ENCODE assay signal across 18 cellular contexts in the genomic region with DNA sequence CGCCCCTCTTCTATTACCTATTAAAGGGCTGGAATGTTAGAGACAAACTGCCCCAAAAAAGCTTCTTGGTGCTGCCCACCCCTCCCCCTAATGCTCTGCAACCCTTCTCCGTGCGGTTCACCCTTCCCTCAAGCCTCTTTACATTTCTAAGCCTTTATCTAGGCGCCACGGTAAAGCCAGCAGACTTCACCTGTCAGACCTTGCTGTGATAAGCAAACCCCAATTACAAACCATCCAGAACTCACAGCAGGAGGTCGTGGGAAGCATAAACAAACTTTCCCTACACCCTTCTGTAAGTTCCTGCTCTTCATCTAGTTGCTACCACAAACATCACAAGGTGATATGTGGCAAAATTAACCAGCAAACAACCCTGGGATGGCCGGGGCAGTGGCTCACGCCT. TPM values are rescaled to one million over a fixed set of nuclear protein-coding genes. Genes with fewer than 3 reads are reported as not detected.
DNase-seq lines count a peak whose midpoint lies in the region; ATAC-seq and TF ChIP-seq lines count a peak whose summit lies in the region.
"Had no signal": no experiment of that assay in that cellular context is flagged by ENCODE, and none has a peak within 500 bp of the region (broad histone marks: within the 10 kb centered on the region; RNA-seq: fewer than 3 reads in every experiment).

No MANE protein-coding gene starts in this region.

- H2BK15ac ChIP-seq in mesendoderm (replicated peaks; ENCODE audit: low read depth): no peak overlapping the region

- H3K27ac ChIP-seq in HUES48 (ENCODE audit: low read depth, low read length) (peak overlapping the region; percentile 65), mesendoderm (ENCODE audit: low read depth, low read length) (peak overlapping the region; percentile 72)
- H3K27ac ChIP-seq: KMS-11 had no signal

- H3K9me3 ChIP-seq in HUES48 (ENCODE audit: control insufficient read depth, insufficient read depth, low read length) (no peaks in the 10 kb centered on the region), mucosa of descending colon (no peaks in the 10 kb centered on the region)
- H3K9me3 ChIP-seq: HAP-1 had no signal

- no peaks in the 10 kb centered on the region for H3K4me1 Mint-ChIP-seq in activated T-cell treated with anti-CD3 and anti-CD28 coated beads, Interleukin-2, amount 50 U/mL, for 24 hours (ENCODE audit: low read depth)
- H3K4me1 Mint-ChIP-seq: CD14-positive monocyte had no signal

- H3K4ac ChIP-seq in mesendoderm (ENCODE audit: low read depth, low read length): no peak overlapping the region

- no peaks in the 10 kb centered on the region for H3K36me3 Mint-ChIP-seq in activated T-cell treated with anti-CD3 and anti-CD28 coated beads, Interleukin-2, amount 50 U/mL, for 24 hours (ENCODE audit: low read depth)
- H3K36me3 Mint-ChIP-seq: CD14-positive monocyte had no signal

- no peak overlapping the region for H3K23ac ChIP-seq in mesendoderm (ENCODE audit: low read length)

- no peak overlapping the region for H3K9ac ChIP-seq in HUES48 (ENCODE audit: low read depth, low read length)
- H3K9ac ChIP-seq in mesendoderm (ENCODE audit: low read length): no peak overlapping the region
- H3K9ac ChIP-seq: KMS-11 had no signal

- no peak overlapping the region for H4K8ac ChIP-seq in mesendoderm (ENCODE audit: low read depth, low read length)

- intact Hi-C loops in mucosa of descending colon (cut with DNase I, micrococcal nuclease): no loop called here

- no peak overlapping the region for H2BK5ac ChIP-seq in mesendoderm (ENCODE audit: low read length)

- H3K4me1 ChIP-seq in HUES48 (ENCODE audit: control insufficient read depth, insufficient read depth, low read length) (peaks cover 19% of the 10 kb centered on the region), mesendoderm (ENCODE audit: control insufficient read depth, low read depth, low read length) (peaks cover 22% of the 10 kb centered on the region), mucosa of descending colon (ENCODE audit: low read depth) (no peaks in the 10 kb centered on the region)
- H3K4me1 ChIP-seq: HAP-1 had no signal

- H3K9me3 Mint-ChIP-seq in activated T-cell treated with anti-CD3 and anti-CD28 coated beads, Interleukin-2, amount 50 U/mL, for 24 hours: no peaks in the 10 kb centered on the region
- H3K9me3 Mint-ChIP-seq: CD14-positive monocyte had no signal

- peak overlapping the region; percentile 17 for H3K56ac ChIP-seq in mesendoderm (ENCODE audit: low read length)

- TF ChIP-seq CTCF in choroid plexus epithelial cell (conservative IDR thresholded peaks at IDR 0.05; ENCODE audit: low read depth, low read length) (no peak), mucosa of descending colon (IDR thresholded peaks at IDR 0.05) (no peak)

- H3K79me2 ChIP-seq in mesendoderm (ENCODE audit: control insufficient read depth, insufficient read depth, low read length): no peaks in the 10 kb centered on the region

- no peak overlapping the region for H3K27ac Mint-ChIP-seq in activated T-cell treated with anti-CD3 and anti-CD28 coated beads, Interleukin-2, amount 50 U/mL, for 24 hours
- H3K27ac Mint-ChIP-seq: CD14-positive monocyte had no signal

- H3K4me2 ChIP-seq in mesendoderm (ENCODE audit: low read length): no peak overlapping the region
- H3K4me2 ChIP-seq: KMS-11 had no signal

- no peak overlapping the region for H3K18ac ChIP-seq in mesendoderm (ENCODE audit: low read length)

- H3K27me3 Mint-ChIP-seq in activated T-cell treated with anti-CD3 and anti-CD28 coated beads, Interleukin-2, amount 50 U/mL, for 24 hours: no peaks in the 10 kb centered on the region

- H3K4me3 ChIP-seq in HUES48 (ENCODE audit: low read depth, low read length) (no peak overlapping the region), choroid plexus epithelial cell (ENCODE audit: low read depth, low read length) (no peak overlapping the region), mesendoderm (ENCODE audit: low read length) (no peak overlapping the region), mucosa of descending colon (no peak overlapping the region)
- H3K4me3 ChIP-seq: HAP-1 had no signal

- no CpG with 5 or more reads among the region's 8 CpGs for WGBS in mesendoderm (ENCODE audit: extremely low coverage, insufficient coverage, low lambda C conversion rate)

- peak overlapping the region; percentile 24 for H2BK120ac ChIP-seq in mesendoderm (ENCODE audit: low read depth, low read length)

- H3K36me3 ChIP-seq in HUES48 (ENCODE audit: control insufficient read depth, insufficient read depth, low read length) (no peaks in the 10 kb centered on the region), mesendoderm (ENCODE audit: control insufficient read depth, insufficient read depth, low read length) (no peaks in the 10 kb centered on the region), mucosa of descending colon (ENCODE audit: low read depth) (no peaks in the 10 kb centered on the region)
- H3K36me3 ChIP-seq: HAP-1 had no signal

- ATAC-seq in mucosa of descending colon: no peak

- no peak overlapping the region for H3K4me3 Mint-ChIP-seq in activated T-cell treated with anti-CD3 and anti-CD28 coated beads, Interleukin-2, amount 50 U/mL, for 24 hours
- H3K4me3 Mint-ChIP-seq: CD14-positive monocyte had no signal

- H4K5ac ChIP-seq in mesendoderm (ENCODE audit: low read length): no peak overlapping the region

- DNase-seq in NCI-H146 treated with DMSO at 0.1 percent for 48 hours (lab: John Stamatoyannopoulos, UW; ENCODE audit: unreplicated experiment) (peak; percentile 19), choroid plexus epithelial cell (ENCODE audit: low read depth) (peak; percentile 70), mesendoderm (peak; percentile 95), mucosa of descending colon (no peak), HUDEP-2 (lab: John Stamatoyannopoulos, UW; ENCODE audit: unreplicated experiment in 76 of 76) (no peak)
- DNase-seq in activated T-cell treated with anti-CD3 and anti-CD28 coated beads, Interleukin-2, amount 50 U/mL, for 24 hours: no peak
- DNase-seq: ACHN, AML-193, MM.1S, NCI-H1092 treated with DMSO at 0.1 percent for 48 hours, NCI-H187 treated with DMSO at 0.1 percent for 48 hours, NCI-H446, RPMI8226, SIG-M5 had no signal

- H2AK5ac ChIP-seq in mesendoderm (ENCODE audit: low read length): no peak overlapping the region

- H3K27me3 ChIP-seq in HUES48 (ENCODE audit: control insufficient read depth, insufficient read depth, low read length): peaks cover 22% of the 10 kb centered on the region
- no peaks in the 10 kb centered on the region for H3K27me3 ChIP-seq in mesendoderm (ENCODE audit: insufficient read depth, low read length, poor library complexity)

- no peaks in the 10 kb centered on the region for H3K79me1 ChIP-seq in mesendoderm (ENCODE audit: low read length)

RNA-seq across cellular contexts. Expression of a gene that starts 56.8 kb away (rescaled TPM):
- polyA plus RNA-seq in mesendoderm (2013, experiment 1 of 2): 3.2 TPM
- polyA plus RNA-seq in mesendoderm (2013, experiment 2 of 2): 2.7 TPM
- total RNA-seq in mucosa of descending colon: 10 to 100 TPM in 1 of 3 donors, 1 to 10 TPM in 2; 6.2 to 11.2 (median 7.4) TPM

Comparison
In these comparisons a context has a peak if more than half of its experiments do, and no peak if none do; other contexts are left out.
1. DNase-seq: peak in NCI-H146 treated with DMSO at 0.1 percent for 48 hours (single experiment), choroid plexus epithelial cell (single experiment) and mesendoderm (single experiment); none in mucosa of descending colon (0 of 3), HUDEP-2 (0 of 76) and activated T-cell treated with anti-CD3 and anti-CD28 coated beads, Interleukin-2, amount 50 U/mL, for 24 hours (single experiment).